In genomic region chr16:51818342-51818944, GRCh38 we compare ENCODE assay signal across 9 cellular contexts.
A peak's percentile ranks its signal among the peaks of the same experiment; 100 is the strongest.
DNase-seq lines count a peak whose midpoint lies in the region; ATAC-seq, FAIRE-seq and TF ChIP-seq lines count a peak whose summit lies in the region.
"Had no signal": no experiment of that assay in that cellular context is flagged by ENCODE, and none has a peak within 500 bp of the region (broad histone marks: within the 10 kb centered on the region; RNA-seq: fewer than 3 reads in every experiment).

No MANE protein-coding gene starts in this region.

- no peak for DNase-seq in CD14-positive monocyte (ENCODE audit: low spot score)
- peak; percentile 34 for DNase-seq in NCI-H774 (lab: John Stamatoyannopoulos, UW)
- peak; percentile 25 to 89 for DNase-seq in H1 (ENCODE audit: low read depth in 1 of 2, low spot score in 2 of 2)
- DNase-seq in non-pigmented ciliary epithelial cell (ENCODE audit: low read depth), result peak; percentile 20
- DNase-seq in psoas muscle, result no peak
- no peak for DNase-seq in dedifferentiated amniotic fluid mesenchymal stem cell (ENCODE audit: extremely low spot score)

- no peak overlapping the region for H2BK120ac ChIP-seq in H1 (replicated peaks; ENCODE audit: low read depth, low read length)

- H3K4me3 Mint-ChIP-seq in CD14-positive monocyte, result no peak overlapping the region
- H3K4me3 Mint-ChIP-seq in stimulated activated memory B cell treated with anti-CD40 and anti-IgM and Interleukin-4, amounts not matched to agents 10 μg/mL and 1 μg/mL and 100 μg/mL, for 72 hours, result no peak overlapping the region
- H3K4me3 Mint-ChIP-seq: memory B cell had no signal

- peak; percentile 89 to 93 for TF ChIP-seq RAD21 in H1 (IDR thresholded peaks at IDR 0.05 in 1 of 2, conservative IDR thresholded peaks at IDR 0.05 in 1 of 2; ENCODE audit: low read depth in 2 of 2, low read length in 2 of 2)

- no peak overlapping the region for H4K5ac ChIP-seq in H1 (ENCODE audit: insufficient read length, low read depth, low read length)

- no peaks in the 10 kb centered on the region for H3K36me3 Mint-ChIP-seq in CD14-positive monocyte
- no peaks in the 10 kb centered on the region for H3K36me3 Mint-ChIP-seq in stimulated activated memory B cell treated with anti-CD40 and anti-IgM and Interleukin-4, amounts not matched to agents 10 μg/mL and 1 μg/mL and 100 μg/mL, for 72 hours
- H3K36me3 Mint-ChIP-seq: memory B cell had no signal

- no peaks in the 10 kb centered on the region for H3K36me3 ChIP-seq in H1 (ENCODE audit: control insufficient read depth in 2 of 4, insufficient read depth in 4 of 4, low read length in 3 of 4)
- no peaks in the 10 kb centered on the region for H3K36me3 ChIP-seq in psoas muscle (ENCODE audit: insufficient read depth in 1 of 2, low read depth in 1 of 2)

- no peaks in the 10 kb centered on the region for H3K9me3 ChIP-seq in H1 (ENCODE audit: insufficient read depth in 2 of 2, low read depth in 1 of 2, low read length in 1 of 2)
- no peaks in the 10 kb centered on the region for H3K9me3 ChIP-seq in psoas muscle

- no peak overlapping the region for H3K27ac ChIP-seq in H1 (ENCODE audit: low read depth, low read length)
- no peak overlapping the region for H3K27ac ChIP-seq in psoas muscle

- no peak for TF ChIP-seq EP300 in H1 (IDR thresholded peaks at IDR 0.05; ENCODE audit: borderline replicate concordance in 1 of 2, low read depth in 2 of 2, low read length in 2 of 2)

- H3K23ac ChIP-seq in H1 (ENCODE audit: insufficient read length), result no peak overlapping the region

- peaks cover 0 to 5% (median 0%) of the 10 kb centered on the region in 7 donors for H3K9me3 Mint-ChIP-seq in CD14-positive monocyte
- peaks cover 6% of the 10 kb centered on the region for H3K9me3 Mint-ChIP-seq in stimulated activated memory B cell treated with anti-CD40 and anti-IgM and Interleukin-4, amounts not matched to agents 10 μg/mL and 1 μg/mL and 100 μg/mL, for 72 hours

- intact Hi-C loops in CD14-positive monocyte (cut with micrococcal nuclease), result no loop called here
- intact Hi-C loops in psoas muscle (cut with DNase I), result no loop called here

- WGBS in H1 (ENCODE audit: extremely low coverage in 1 of 2, insufficient coverage in 1 of 2, insufficient read length in 1 of 2, insufficient replicate concordance in 2 of 2, low coverage in 1 of 2, low lambda C conversion rate in 2 of 2, missing lambda C conversion rate in 1 of 2), 2 experiments, result 65% methylated on average over 4 of the region's 4 CpGs; no CpG with 5 or more reads in 1 of the 2 experiments
- 26 to 29% (median 28%) methylated on average over 4 of the region's 4 CpGs for WGBS in psoas muscle, 3 donors

- H3K56ac ChIP-seq in H1 (replicated peaks; ENCODE audit: insufficient read length, low read depth, low read length), result no peak overlapping the region

- no peaks in the 10 kb centered on the region for H3K23me2 ChIP-seq in H1 (ENCODE audit: low read depth, low read length)

- no peaks in the 10 kb centered on the region for H3K27me3 ChIP-seq in H1 (replicated peaks in 1 of 4; ENCODE audit: control insufficient read depth in 3 of 4, extremely low read depth in 1 of 4, insufficient read depth in 3 of 4, low read length in 3 of 4)
- H3K27me3 ChIP-seq in psoas muscle (ENCODE audit: insufficient read depth in 3 of 3, low read length in 2 of 3), result no peaks in the 10 kb centered on the region

- no peak overlapping the region for H3K18ac ChIP-seq in H1 (ENCODE audit: extremely low read depth, low read length)

- no peak overlapping the region for H3K4me2 ChIP-seq in H1 (ENCODE audit: insufficient read depth in 1 of 2, low read depth in 2 of 2, low read length in 2 of 2)

- POLR2A ChIA-PET in H1 (lab: Charles Lee; ENCODE audit: partially characterized antibody), result interaction anchor here (1.6 kb wide), 1 partner anchor 163 kb away, joined by 6 read pairs; no protein-coding TSS in a partner anchor

- CTCF ChIA-PET in H1 (lab: Charles Lee; ENCODE audit: partially characterized antibody), result interaction anchor here (0.5 to 19.0 kb wide), 55 partner anchors 8 to 1568 kb away, joined by 3 to 424 read pairs (median 5); no protein-coding TSS in a partner anchor

- H4K20me1 ChIP-seq in H1 (replicated peaks in 1 of 2; ENCODE audit: control insufficient read depth in 1 of 2, insufficient read depth in 2 of 2, low read length in 2 of 2), result no peaks in the 10 kb centered on the region

- TF ChIP-seq POLR2A in H1 (IDR thresholded peaks at IDR 0.05; ENCODE audit: control extremely low read depth in 1 of 2, low read depth in 2 of 2, low read length in 2 of 2), result no peak

- H3K79me2 ChIP-seq in H1 (ENCODE audit: control insufficient read depth in 1 of 2, insufficient read depth in 2 of 2, low read length in 2 of 2), result no peaks in the 10 kb centered on the region

- no peak overlapping the region for H2BK12ac ChIP-seq in H1 (ENCODE audit: low read depth, low read length)

- TF ChIP-seq CTCF in CD14-positive monocyte (IDR thresholded peaks at IDR 0.05), result peak; percentile 23
- TF ChIP-seq CTCF in H1 (IDR thresholded peaks at IDR 0.05; ENCODE audit: control extremely low read depth in 1 of 3, insufficient read depth in 1 of 3, low read depth in 1 of 3, low read length in 3 of 3), result peak; percentile 57 to 88 (median 84)
- TF ChIP-seq CTCF in psoas muscle (IDR thresholded peaks at IDR 0.05), result no peak

- ATAC-seq in GM18909 (IDR thresholded peaks at IDR 0.05; ENCODE audit: poor library complexity, unreplicated experiment), result peak; percentile 76
- ATAC-seq in stimulated activated memory B cell treated with anti-CD40 and anti-IgM and Interleukin-4, amounts not matched to agents 10 μg/mL and 1 μg/mL and 100 μg/mL, for 72 hours, result no peak
- ATAC-seq in psoas muscle, result no peak

- H2BK5ac ChIP-seq in H1 (ENCODE audit: low read depth, low read length), result no peak overlapping the region

- no peaks in the 10 kb centered on the region for H3K4me1 Mint-ChIP-seq in CD14-positive monocyte
- H3K4me1 Mint-ChIP-seq in stimulated activated memory B cell treated with anti-CD40 and anti-IgM and Interleukin-4, amounts not matched to agents 10 μg/mL and 1 μg/mL and 100 μg/mL, for 72 hours, result no peaks in the 10 kb centered on the region
- H3K4me1 Mint-ChIP-seq: memory B cell had no signal

- no peak overlapping the region for H3K4ac ChIP-seq in H1 (replicated peaks; ENCODE audit: insufficient read length, low read depth, low read length)

- no peaks in the 10 kb centered on the region for H3K27me3 Mint-ChIP-seq in CD14-positive monocyte (ENCODE audit: low read depth in 3 of 3)
- H3K27me3 Mint-ChIP-seq in stimulated activated memory B cell treated with anti-CD40 and anti-IgM and Interleukin-4, amounts not matched to agents 10 μg/mL and 1 μg/mL and 100 μg/mL, for 72 hours, result no peaks in the 10 kb centered on the region
- H3K27me3 Mint-ChIP-seq: memory B cell had no signal

- no peak overlapping the region for H2AK5ac ChIP-seq in H1 (ENCODE audit: low read depth, low read length)

- H2AFZ ChIP-seq in H1 (ENCODE audit: low read length), result peak overlapping the region; percentile 55; the same call in 1 of the 2 replicates

- H3K27ac Mint-ChIP-seq in CD14-positive monocyte, result no peak overlapping the region
- no peak overlapping the region for H3K27ac Mint-ChIP-seq in stimulated activated memory B cell treated with anti-CD40 and anti-IgM and Interleukin-4, amounts not matched to agents 10 μg/mL and 1 μg/mL and 100 μg/mL, for 72 hours
- H3K27ac Mint-ChIP-seq: memory B cell had no signal

- H3K4me1 ChIP-seq in H1 (replicated peaks in 1 of 4; ENCODE audit: control insufficient read depth in 3 of 4, insufficient read depth in 4 of 4, low read length in 3 of 4) (no peaks in the 10 kb centered on the region), psoas muscle (no peaks in the 10 kb centered on the region)

- H3K4me3 ChIP-seq in H1 (ENCODE audit: extremely low read depth in 1 of 4, insufficient read depth in 2 of 4, low read depth in 3 of 4, low read length in 4 of 4), result no peak overlapping the region
- no peak overlapping the region for H3K4me3 ChIP-seq in psoas muscle

- no peak overlapping the region for H2BK20ac ChIP-seq in H1 (ENCODE audit: low read length)

- no peak overlapping the region for H3K14ac ChIP-seq in H1 (ENCODE audit: insufficient read length)

- FAIRE-seq in H1 (lab: Jason Lieb, UNC), result peak; percentile 93

- no peak overlapping the region for H4K91ac ChIP-seq in H1 (replicated peaks; ENCODE audit: insufficient read length, low read length)

- no peak overlapping the region for H4K8ac ChIP-seq in H1 (ENCODE audit: extremely low read depth, insufficient read depth, low read length)

- no peak overlapping the region for H2BK15ac ChIP-seq in H1 (ENCODE audit: low read length)

- no peak overlapping the region for H3K9ac ChIP-seq in H1 (replicated peaks in 1 of 4; ENCODE audit: extremely low read depth in 1 of 4, low read depth in 3 of 4, low read length in 3 of 4)

- no peaks in the 10 kb centered on the region for H3K79me1 ChIP-seq in H1 (ENCODE audit: low read depth, low read length)

TF ChIP-seq in H1, 55 proteins besides CTCF, POLR2A, EP300 and RAD21 (continues in another document):
- TF ChIP-seq NANOG (IDR thresholded peaks at IDR 0.05; ENCODE audit: insufficient read depth, low read depth, low read length, poor library complexity, severe bottlenecking), result no peak
- TF ChIP-seq CBX5 (IDR thresholded peaks at IDR 0.05; ENCODE audit: low read depth, low read length), result no peak
- TF ChIP-seq GTF2F1 (IDR thresholded peaks at IDR 0.05; ENCODE audit: borderline replicate concordance, low read depth, low read length), result no peak
- TF ChIP-seq TBP (IDR thresholded peaks at IDR 0.05; ENCODE audit: low read depth, low read length), result no peak
- TF ChIP-seq MAFK (IDR thresholded peaks at IDR 0.05; ENCODE audit: low read depth, low read length), result no peak
- no peak for TF ChIP-seq YY1 (IDR thresholded peaks at IDR 0.05; ENCODE audit: low read depth, low read length)
- no peak for TF ChIP-seq ATF2 (IDR thresholded peaks at IDR 0.05; ENCODE audit: low read length)
- TF ChIP-seq JUND (IDR thresholded peaks at IDR 0.05; ENCODE audit: low read length), result no peak
- no peak for TF ChIP-seq TAF7 (optimal IDR thresholded peaks at IDR 0.05; ENCODE audit: borderline replicate concordance, low read depth, low read length)
- no peak for TF ChIP-seq EZH2 (IDR thresholded peaks at IDR 0.05; ENCODE audit: low read depth, low read length, severe bottlenecking)
- no peak for TF ChIP-seq CEBPB (IDR thresholded peaks at IDR 0.05; ENCODE audit: low read depth, low read length)
- no peak for TF ChIP-seq KDM4A (IDR thresholded peaks at IDR 0.05; ENCODE audit: low read depth, low read length, severe bottlenecking)

Comparison
In these comparisons a context has a peak if more than half of its experiments do, and no peak if none do; other contexts are left out.
1. DNase-seq: peak in NCI-H774 (single experiment), H1 (2 of 2) and non-pigmented ciliary epithelial cell (single experiment); none in CD14-positive monocyte (single experiment), psoas muscle (0 of 2) and dedifferentiated amniotic fluid mesenchymal stem cell (single experiment).